1 cellular context compared by ENCODE assay signal in the genomic region with DNA sequence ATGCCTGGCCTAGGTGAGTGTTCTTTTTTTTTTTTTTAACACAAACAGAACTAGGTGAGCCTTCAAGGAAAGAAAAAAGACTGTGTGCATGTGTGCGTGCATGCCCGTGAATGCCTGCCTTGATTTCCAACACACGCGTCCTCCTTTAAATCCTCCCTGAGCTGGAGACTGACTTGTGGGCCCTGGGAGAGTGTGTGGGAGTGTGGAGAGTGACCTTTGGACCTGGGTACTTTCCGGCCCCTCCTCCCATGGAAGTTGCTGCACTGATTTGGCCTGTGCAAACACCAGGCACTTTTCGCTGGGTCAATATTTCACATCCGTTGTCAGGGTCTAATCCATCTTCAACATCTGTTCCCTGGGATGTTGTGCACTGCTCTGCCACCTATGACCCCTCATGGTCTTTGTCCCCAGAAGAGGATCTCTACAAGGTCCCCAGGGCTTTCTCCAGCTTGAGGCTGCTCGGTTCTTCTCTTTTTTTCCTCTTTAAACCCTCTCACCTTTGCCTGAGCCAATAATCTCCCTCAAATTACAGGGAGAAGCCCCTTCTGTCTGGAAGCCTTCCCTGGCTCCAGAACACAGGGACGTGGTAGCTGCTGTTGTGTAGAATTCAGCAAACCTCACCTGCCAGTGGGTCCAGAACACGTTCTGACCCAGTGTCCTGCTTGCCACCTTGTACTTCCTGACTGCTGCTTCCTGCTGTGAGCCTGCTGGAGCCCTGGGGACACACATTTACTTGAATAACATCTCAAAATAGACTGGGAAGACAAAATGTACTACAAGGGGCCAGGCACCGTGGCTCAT.
TF ChIP-seq lines count a peak whose summit lies in the region.

No MANE protein-coding gene starts in this region.

TF ChIP-seq in HepG2, 621 proteins besides CTCF, POLR2A, EP300 and RAD21 (continued from another document and continues in another):
- TF ChIP-seq ZNF773 (CRISPR knock-in tag; IDR thresholded peaks at IDR 0.05; ENCODE audit: borderline replicate concordance) = no peak
- 0 out of 2 replicates have a peak, but pooled peaks have one; percentile 65 for TF ChIP-seq ZNF724P (CRISPR knock-in tag; IDR thresholded peaks at IDR 0.05; ENCODE audit: borderline replicate concordance)
- TF ChIP-seq MTA3 (CRISPR knock-in tag; IDR thresholded peaks at IDR 0.05) = no peak
- TF ChIP-seq SP140L (CRISPR knock-in tag; IDR thresholded peaks at IDR 0.05; ENCODE audit: borderline replicate concordance) = peak; percentile 67; the same call in 1 of the 2 replicates
- no peak for TF ChIP-seq NCOA5 (CRISPR knock-in tag; IDR thresholded peaks at IDR 0.05)
- peak; percentile 88 for TF ChIP-seq TOPORS (CRISPR knock-in tag; IDR thresholded peaks at IDR 0.05)
- peak; percentile 100 for TF ChIP-seq KDM6A (CRISPR knock-in tag; IDR thresholded peaks at IDR 0.05; ENCODE audit: low read depth)
- peak; percentile 57; the same call in 1 of the 2 replicates for TF ChIP-seq ZSCAN21 (CRISPR knock-in tag; IDR thresholded peaks at IDR 0.05; ENCODE audit: borderline replicate concordance)
- no peak for TF ChIP-seq ZFAT (CRISPR knock-in tag; conservative IDR thresholded peaks at IDR 0.05)
- TF ChIP-seq ARID2 (CRISPR knock-in tag; IDR thresholded peaks at IDR 0.05; ENCODE audit: borderline replicate concordance) = peak; percentile 63; the same call in 1 of the 2 replicates
- TF ChIP-seq SOX5 (CRISPR knock-in tag; IDR thresholded peaks at IDR 0.05; ENCODE audit: borderline replicate concordance) = peak; percentile 95
- TF ChIP-seq SRSF4 (IDR thresholded peaks at IDR 0.05; ENCODE audit: low read depth, low read length, poor library complexity, severe bottlenecking) = no peak
- TF ChIP-seq ZNF780A (CRISPR knock-in tag; IDR thresholded peaks at IDR 0.05) = 0 out of 2 replicates have a peak, but pooled peaks have one; percentile 59
- TF ChIP-seq HDAC6 (IDR thresholded peaks at IDR 0.05; ENCODE audit: low read depth, low read length) = no peak
- TF ChIP-seq, protein P1, sequence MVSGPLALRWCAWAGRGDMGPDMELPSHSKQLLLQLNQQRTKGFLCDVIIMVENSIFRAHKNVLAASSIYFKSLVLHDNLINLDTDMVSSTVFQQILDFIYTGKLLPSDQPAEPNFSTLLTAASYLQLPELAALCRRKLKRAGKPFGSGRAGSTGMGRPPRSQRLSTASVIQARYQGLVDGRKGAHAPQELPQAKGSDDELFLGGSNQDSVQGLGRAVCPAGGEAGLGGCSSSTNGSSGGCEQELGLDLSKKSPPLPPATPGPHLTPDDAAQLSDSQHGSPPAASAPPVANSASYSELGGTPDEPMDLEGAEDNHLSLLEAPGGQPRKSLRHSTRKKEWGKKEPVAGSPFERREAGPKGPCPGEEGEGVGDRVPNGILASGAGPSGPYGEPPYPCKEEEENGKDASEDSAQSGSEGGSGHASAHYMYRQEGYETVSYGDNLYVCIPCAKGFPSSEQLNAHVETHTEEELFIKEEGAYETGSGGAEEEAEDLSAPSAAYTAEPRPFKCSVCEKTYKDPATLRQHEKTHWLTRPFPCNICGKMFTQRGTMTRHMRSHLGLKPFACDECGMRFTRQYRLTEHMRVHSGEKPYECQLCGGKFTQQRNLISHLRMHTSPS (CRISPR knock-in tag; IDR thresholded peaks at IDR 0.05; ENCODE audit: low read depth) = peak; percentile 60; the same call in 1 of the 2 replicates
- no peak for TF ChIP-seq ZNF570 (CRISPR knock-in tag; IDR thresholded peaks at IDR 0.05; ENCODE audit: borderline replicate concordance)
- TF ChIP-seq ZNF768 (CRISPR knock-in tag; IDR thresholded peaks at IDR 0.05) = no peak; the same call in 1 of the 2 replicates
- TF ChIP-seq, protein P2, sequence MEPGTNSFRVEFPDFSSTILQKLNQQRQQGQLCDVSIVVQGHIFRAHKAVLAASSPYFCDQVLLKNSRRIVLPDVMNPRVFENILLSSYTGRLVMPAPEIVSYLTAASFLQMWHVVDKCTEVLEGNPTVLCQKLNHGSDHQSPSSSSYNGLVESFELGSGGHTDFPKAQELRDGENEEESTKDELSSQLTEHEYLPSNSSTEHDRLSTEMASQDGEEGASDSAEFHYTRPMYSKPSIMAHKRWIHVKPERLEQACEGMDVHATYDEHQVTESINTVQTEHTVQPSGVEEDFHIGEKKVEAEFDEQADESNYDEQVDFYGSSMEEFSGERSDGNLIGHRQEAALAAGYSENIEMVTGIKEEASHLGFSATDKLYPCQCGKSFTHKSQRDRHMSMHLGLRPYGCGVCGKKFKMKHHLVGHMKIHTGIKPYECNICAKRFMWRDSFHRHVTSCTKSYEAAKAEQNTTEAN (CRISPR knock-in tag; conservative IDR thresholded peaks at IDR 0.05) = peak; percentile 91
- TF ChIP-seq SP5 (CRISPR knock-in tag; IDR thresholded peaks at IDR 0.05; ENCODE audit: borderline replicate concordance, low read depth) = peak; percentile 100
- no peak for TF ChIP-seq PAF1 (CRISPR knock-in tag; IDR thresholded peaks at IDR 0.05)
- TF ChIP-seq, protein P3, sequence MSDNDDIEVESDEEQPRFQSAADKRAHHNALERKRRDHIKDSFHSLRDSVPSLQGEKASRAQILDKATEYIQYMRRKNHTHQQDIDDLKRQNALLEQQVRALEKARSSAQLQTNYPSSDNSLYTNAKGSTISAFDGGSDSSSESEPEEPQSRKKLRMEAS (IDR thresholded peaks at IDR 0.05) = peak; percentile 95
- TF ChIP-seq, protein P4, sequence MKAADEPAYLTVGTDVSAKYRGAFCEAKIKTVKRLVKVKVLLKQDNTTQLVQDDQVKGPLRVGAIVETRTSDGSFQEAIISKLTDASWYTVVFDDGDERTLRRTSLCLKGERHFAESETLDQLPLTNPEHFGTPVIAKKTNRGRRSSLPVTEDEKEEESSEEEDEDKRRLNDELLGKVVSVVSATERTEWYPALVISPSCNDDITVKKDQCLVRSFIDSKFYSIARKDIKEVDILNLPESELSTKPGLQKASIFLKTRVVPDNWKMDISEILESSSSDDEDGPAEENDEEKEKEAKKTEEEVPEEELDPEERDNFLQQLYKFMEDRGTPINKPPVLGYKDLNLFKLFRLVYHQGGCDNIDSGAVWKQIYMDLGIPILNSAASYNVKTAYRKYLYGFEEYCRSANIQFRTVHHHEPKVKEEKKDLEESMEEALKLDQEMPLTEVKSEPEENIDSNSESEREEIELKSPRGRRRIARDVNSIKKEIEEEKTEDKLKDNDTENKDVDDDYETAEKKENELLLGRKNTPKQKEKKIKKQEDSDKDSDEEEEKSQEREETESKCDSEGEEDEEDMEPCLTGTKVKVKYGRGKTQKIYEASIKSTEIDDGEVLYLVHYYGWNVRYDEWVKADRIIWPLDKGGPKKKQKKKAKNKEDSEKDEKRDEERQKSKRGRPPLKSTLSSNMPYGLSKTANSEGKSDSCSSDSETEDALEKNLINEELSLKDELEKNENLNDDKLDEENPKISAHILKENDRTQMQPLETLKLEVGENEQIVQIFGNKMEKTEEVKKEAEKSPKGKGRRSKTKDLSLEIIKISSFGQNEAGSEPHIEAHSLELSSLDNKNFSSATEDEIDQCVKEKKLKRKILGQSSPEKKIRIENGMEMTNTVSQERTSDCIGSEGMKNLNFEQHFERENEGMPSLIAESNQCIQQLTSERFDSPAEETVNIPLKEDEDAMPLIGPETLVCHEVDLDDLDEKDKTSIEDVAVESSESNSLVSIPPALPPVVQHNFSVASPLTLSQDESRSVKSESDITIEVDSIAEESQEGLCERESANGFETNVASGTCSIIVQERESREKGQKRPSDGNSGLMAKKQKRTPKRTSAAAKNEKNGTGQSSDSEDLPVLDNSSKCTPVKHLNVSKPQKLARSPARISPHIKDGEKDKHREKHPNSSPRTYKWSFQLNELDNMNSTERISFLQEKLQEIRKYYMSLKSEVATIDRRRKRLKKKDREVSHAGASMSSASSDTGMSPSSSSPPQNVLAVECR (CRISPR knock-in tag; IDR thresholded peaks at IDR 0.05; ENCODE audit: borderline replicate concordance) = peak; percentile 81; the same call in 1 of the 2 replicates
- TF ChIP-seq RORA (CRISPR knock-in tag; IDR thresholded peaks at IDR 0.05) = no peak
- TF ChIP-seq TAF15 (IDR thresholded peaks at IDR 0.05; ENCODE audit: low read depth, low read length, poor library complexity, severe bottlenecking) = no peak
- TF ChIP-seq ZNF891 (CRISPR knock-in tag; IDR thresholded peaks at IDR 0.05) = no peak
- peak; percentile 85; the same call in 1 of the 2 replicates for TF ChIP-seq MYC (CRISPR knock-in tag; IDR thresholded peaks at IDR 0.05; ENCODE audit: borderline replicate concordance)
- peak; percentile 100 for TF ChIP-seq HNF4G (IDR thresholded peaks at IDR 0.05; ENCODE audit: borderline replicate concordance, low read depth, low read length)
- peak; percentile 100 for TF ChIP-seq HNF4G (CRISPR knock-in tag; IDR thresholded peaks at IDR 0.05; ENCODE audit: borderline replicate concordance, low read depth)
- TF ChIP-seq, protein P5, sequence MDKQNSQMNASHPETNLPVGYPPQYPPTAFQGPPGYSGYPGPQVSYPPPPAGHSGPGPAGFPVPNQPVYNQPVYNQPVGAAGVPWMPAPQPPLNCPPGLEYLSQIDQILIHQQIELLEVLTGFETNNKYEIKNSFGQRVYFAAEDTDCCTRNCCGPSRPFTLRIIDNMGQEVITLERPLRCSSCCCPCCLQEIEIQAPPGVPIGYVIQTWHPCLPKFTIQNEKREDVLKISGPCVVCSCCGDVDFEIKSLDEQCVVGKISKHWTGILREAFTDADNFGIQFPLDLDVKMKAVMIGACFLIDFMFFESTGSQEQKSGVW (CRISPR knock-in tag; IDR thresholded peaks at IDR 0.05; ENCODE audit: borderline replicate concordance) = no peak
- TF ChIP-seq, protein P6, sequence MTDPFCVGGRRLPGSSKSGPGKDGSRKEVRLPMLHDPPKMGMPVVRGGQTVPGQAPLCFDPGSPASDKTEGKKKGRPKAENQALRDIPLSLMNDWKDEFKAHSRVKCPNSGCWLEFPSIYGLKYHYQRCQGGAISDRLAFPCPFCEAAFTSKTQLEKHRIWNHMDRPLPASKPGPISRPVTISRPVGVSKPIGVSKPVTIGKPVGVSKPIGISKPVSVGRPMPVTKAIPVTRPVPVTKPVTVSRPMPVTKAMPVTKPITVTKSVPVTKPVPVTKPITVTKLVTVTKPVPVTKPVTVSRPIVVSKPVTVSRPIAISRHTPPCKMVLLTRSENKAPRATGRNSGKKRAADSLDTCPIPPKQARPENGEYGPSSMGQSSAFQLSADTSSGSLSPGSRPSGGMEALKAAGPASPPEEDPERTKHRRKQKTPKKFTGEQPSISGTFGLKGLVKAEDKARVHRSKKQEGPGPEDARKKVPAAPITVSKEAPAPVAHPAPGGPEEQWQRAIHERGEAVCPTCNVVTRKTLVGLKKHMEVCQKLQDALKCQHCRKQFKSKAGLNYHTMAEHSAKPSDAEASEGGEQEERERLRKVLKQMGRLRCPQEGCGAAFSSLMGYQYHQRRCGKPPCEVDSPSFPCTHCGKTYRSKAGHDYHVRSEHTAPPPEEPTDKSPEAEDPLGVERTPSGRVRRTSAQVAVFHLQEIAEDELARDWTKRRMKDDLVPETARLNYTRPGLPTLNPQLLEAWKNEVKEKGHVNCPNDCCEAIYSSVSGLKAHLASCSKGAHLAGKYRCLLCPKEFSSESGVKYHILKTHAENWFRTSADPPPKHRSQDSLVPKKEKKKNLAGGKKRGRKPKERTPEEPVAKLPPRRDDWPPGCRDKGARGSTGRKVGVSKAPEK (CRISPR knock-in tag; IDR thresholded peaks at IDR 0.05; ENCODE audit: borderline replicate concordance) = 0 out of 2 replicates have a peak, but pooled peaks have one; percentile 24
- TF ChIP-seq, protein P7, sequence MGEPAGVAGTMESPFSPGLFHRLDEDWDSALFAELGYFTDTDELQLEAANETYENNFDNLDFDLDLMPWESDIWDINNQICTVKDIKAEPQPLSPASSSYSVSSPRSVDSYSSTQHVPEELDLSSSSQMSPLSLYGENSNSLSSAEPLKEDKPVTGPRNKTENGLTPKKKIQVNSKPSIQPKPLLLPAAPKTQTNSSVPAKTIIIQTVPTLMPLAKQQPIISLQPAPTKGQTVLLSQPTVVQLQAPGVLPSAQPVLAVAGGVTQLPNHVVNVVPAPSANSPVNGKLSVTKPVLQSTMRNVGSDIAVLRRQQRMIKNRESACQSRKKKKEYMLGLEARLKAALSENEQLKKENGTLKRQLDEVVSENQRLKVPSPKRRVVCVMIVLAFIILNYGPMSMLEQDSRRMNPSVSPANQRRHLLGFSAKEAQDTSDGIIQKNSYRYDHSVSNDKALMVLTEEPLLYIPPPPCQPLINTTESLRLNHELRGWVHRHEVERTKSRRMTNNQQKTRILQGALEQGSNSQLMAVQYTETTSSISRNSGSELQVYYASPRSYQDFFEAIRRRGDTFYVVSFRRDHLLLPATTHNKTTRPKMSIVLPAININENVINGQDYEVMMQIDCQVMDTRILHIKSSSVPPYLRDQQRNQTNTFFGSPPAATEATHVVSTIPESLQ (CRISPR knock-in tag; conservative IDR thresholded peaks at IDR 0.05) = peak; percentile 84
- peak; percentile 83; the same call in 1 of the 2 replicates for TF ChIP-seq SIN3A (IDR thresholded peaks at IDR 0.05; ENCODE audit: borderline replicate concordance, low read depth, low read length)
- TF ChIP-seq, protein P8, sequence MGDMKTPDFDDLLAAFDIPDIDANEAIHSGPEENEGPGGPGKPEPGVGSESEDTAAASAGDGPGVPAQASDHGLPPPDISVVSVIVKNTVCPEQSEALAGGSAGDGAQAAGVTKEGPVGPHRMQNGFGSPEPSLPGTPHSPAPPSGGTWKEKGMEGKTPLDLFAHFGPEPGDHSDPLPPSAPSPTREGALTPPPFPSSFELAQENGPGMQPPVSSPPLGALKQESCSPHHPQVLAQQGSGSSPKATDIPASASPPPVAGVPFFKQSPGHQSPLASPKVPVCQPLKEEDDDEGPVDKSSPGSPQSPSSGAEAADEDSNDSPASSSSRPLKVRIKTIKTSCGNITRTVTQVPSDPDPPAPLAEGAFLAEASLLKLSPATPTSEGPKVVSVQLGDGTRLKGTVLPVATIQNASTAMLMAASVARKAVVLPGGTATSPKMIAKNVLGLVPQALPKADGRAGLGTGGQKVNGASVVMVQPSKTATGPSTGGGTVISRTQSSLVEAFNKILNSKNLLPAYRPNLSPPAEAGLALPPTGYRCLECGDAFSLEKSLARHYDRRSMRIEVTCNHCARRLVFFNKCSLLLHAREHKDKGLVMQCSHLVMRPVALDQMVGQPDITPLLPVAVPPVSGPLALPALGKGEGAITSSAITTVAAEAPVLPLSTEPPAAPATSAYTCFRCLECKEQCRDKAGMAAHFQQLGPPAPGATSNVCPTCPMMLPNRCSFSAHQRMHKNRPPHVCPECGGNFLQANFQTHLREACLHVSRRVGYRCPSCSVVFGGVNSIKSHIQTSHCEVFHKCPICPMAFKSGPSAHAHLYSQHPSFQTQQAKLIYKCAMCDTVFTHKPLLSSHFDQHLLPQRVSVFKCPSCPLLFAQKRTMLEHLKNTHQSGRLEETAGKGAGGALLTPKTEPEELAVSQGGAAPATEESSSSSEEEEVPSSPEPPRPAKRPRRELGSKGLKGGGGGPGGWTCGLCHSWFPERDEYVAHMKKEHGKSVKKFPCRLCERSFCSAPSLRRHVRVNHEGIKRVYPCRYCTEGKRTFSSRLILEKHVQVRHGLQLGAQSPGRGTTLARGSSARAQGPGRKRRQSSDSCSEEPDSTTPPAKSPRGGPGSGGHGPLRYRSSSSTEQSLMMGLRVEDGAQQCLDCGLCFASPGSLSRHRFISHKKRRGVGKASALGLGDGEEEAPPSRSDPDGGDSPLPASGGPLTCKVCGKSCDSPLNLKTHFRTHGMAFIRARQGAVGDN (CRISPR knock-in tag; IDR thresholded peaks at IDR 0.05) = peak; percentile 82
- TF ChIP-seq FOXP1 (IDR thresholded peaks at IDR 0.05) = peak; percentile 57; the same call in 1 of the 2 replicates
- TF ChIP-seq FOXP1 (CRISPR knock-in tag; IDR thresholded peaks at IDR 0.05) = peak; percentile 91; the same call in 1 of the 2 replicates
